ENCODE assay signal across 18 cellular contexts in genomic region chr4:119124314-119124713, GRCh38. TPM values are rescaled to one million over a fixed set of nuclear protein-coding genes. Genes with fewer than 3 reads are reported as not detected.
DNase-seq lines count a peak whose midpoint lies in the region; ATAC-seq and TF ChIP-seq lines count a peak whose summit lies in the region.
"Had no signal": no experiment of that assay in that cellular context is flagged by ENCODE, and none has a peak within 500 bp of the region (broad histone marks: within the 10 kb centered on the region; RNA-seq: fewer than 3 reads in every experiment).

No MANE protein-coding gene starts in this region.

- H3K4me3 Mint-ChIP-seq in T-helper 17 cell: peak overlapping the region; percentile 47
- H3K4me3 Mint-ChIP-seq in activated CD4-positive, alpha-beta memory T cell treated with anti-CD3 and anti-CD28 coated beads for 36 hours: no peak overlapping the region
- H3K4me3 Mint-ChIP-seq: natural killer cell had no signal

- H3K36me3 Mint-ChIP-seq in T-helper 17 cell (ENCODE audit: low read depth): no peaks in the 10 kb centered on the region
- H3K36me3 Mint-ChIP-seq in activated CD4-positive, alpha-beta memory T cell treated with anti-CD3 and anti-CD28 coated beads for 36 hours: no peaks in the 10 kb centered on the region
- H3K36me3 Mint-ChIP-seq: natural killer cell had no signal

- no peak for DNase-seq in GM23248
- no peak for DNase-seq in T-helper 17 cell
- peak; percentile 48 for DNase-seq in fibroblast of mammary gland (ENCODE audit: low read depth)
- DNase-seq in NCI-H1436 (lab: John Stamatoyannopoulos, UW): no peak
- no peak for DNase-seq in PC-3
- no peak for DNase-seq in T1000 (lab: John Stamatoyannopoulos, UW)
- DNase-seq in activated CD4-positive, alpha-beta memory T cell treated with anti-CD3 and anti-CD28 coated beads for 36 hours: no peak
- DNase-seq: activated naive CD4-positive, alpha-beta T cell treated with anti-CD3 and anti-CD28 coated beads, Interleukin-2, amount 50 U/mL, for 16 hours; DMS53; left lung; natural killer cell; NCI-H2081 treated with DMSO at 0.1 percent for 48 hours; SIG-M5; WERI-Rb-1 had no signal

- H3F3A ChIP-seq in GM23248 (ENCODE audit: insufficient read depth): peaks cover 8% of the 10 kb centered on the region; the same call in 1 of the 2 replicates
- no peaks in the 10 kb centered on the region for H3F3A ChIP-seq in PC-3 (ENCODE audit: low read length, unreplicated experiment)

- H2AFZ ChIP-seq in ACC112 (ENCODE audit: low read length, unreplicated experiment) (peak overlapping the region; percentile 93), GM23248 (peak overlapping the region; percentile 63), PC-3 (ENCODE audit: low read length) (no peak overlapping the region)

- no peaks in the 10 kb centered on the region for H4K20me1 ChIP-seq in GM23248 (ENCODE audit: insufficient read depth)
- no peaks in the 10 kb centered on the region for H4K20me1 ChIP-seq in PC-3 (ENCODE audit: low read length)

- ATAC-seq in T-helper 17 cell (peak; percentile 54), PC-3 (no peak)
- ATAC-seq: HCT116, left lung, natural killer cell had no signal

- H3K9me3 Mint-ChIP-seq in activated CD4-positive, alpha-beta memory T cell treated with anti-CD3 and anti-CD28 coated beads for 36 hours: no peaks in the 10 kb centered on the region
- H3K9me3 Mint-ChIP-seq: natural killer cell had no signal

- H3K9me3 ChIP-seq in GM23248 (ENCODE audit: low read depth) (no peaks in the 10 kb centered on the region), T-helper 17 cell (ENCODE audit: control insufficient read depth, low read length, poor library complexity, severe bottlenecking) (no peaks in the 10 kb centered on the region), PC-3 (ENCODE audit: low read length) (no peaks in the 10 kb centered on the region)
- H3K9me3 ChIP-seq: left lung had no signal

- POLR2A ChIA-PET in PC-3 (lab: Charles Lee; ENCODE audit: unreplicated experiment): no interaction called here
- POLR2A ChIA-PET in activated CD4-positive, alpha-beta memory T cell treated with anti-CD3 and anti-CD28 coated beads for 36 hours (lab: Charles Lee): no interaction called here

- TF ChIP-seq CTCF in fibroblast of mammary gland (conservative IDR thresholded peaks at IDR 0.05; ENCODE audit: control insufficient read depth, insufficient read depth, low read depth, low read length): no peak
- no peak for TF ChIP-seq CTCF in PC-3 (conservative IDR thresholded peaks at IDR 0.05; ENCODE audit: low read depth, low read length)

- H3K27ac Mint-ChIP-seq in T-helper 17 cell: no peak overlapping the region
- no peak overlapping the region for H3K27ac Mint-ChIP-seq in activated CD4-positive, alpha-beta memory T cell treated with anti-CD3 and anti-CD28 coated beads for 36 hours
- H3K27ac Mint-ChIP-seq: natural killer cell had no signal

- H3K4me3 ChIP-seq in ACC112 (ENCODE audit: low read depth, low read length) (no peak overlapping the region), GM23248 (no peak overlapping the region), fibroblast of mammary gland (ENCODE audit: control insufficient read depth, low read depth, low read length) (no peak overlapping the region), PC-3 (ENCODE audit: low read length) (no peak overlapping the region)
- H3K4me3 ChIP-seq: cardiac muscle cell, left lung had no signal

- BruUV-seq in PC-3 (replicated peaks; lab: Mats Ljungman, UMichigan): no TSS peak

- H3K79me2 ChIP-seq in ACC112 (ENCODE audit: control insufficient read depth, insufficient read depth, low read length, unreplicated experiment) (no peaks in the 10 kb centered on the region), GM23248 (ENCODE audit: insufficient read depth) (no peaks in the 10 kb centered on the region), PC-3 (ENCODE audit: low read length) (no peaks in the 10 kb centered on the region)

- in situ Hi-C loops in GM23248 (cut with MboI): no loop called here

- H3K4me1 ChIP-seq in ACC112 (ENCODE audit: control insufficient read depth, insufficient read depth, low read length, unreplicated experiment) (peaks cover 11% of the 10 kb centered on the region), GM23248 (ENCODE audit: insufficient read depth) (peaks cover 18% of the 10 kb centered on the region), PC-3 (ENCODE audit: insufficient read depth, low read length) (no peaks in the 10 kb centered on the region)
- H3K4me1 ChIP-seq: left lung had no signal

- H3K4me2 ChIP-seq in GM23248 (ENCODE audit: unreplicated experiment): peak overlapping the region; percentile 22
- no peak overlapping the region for H3K4me2 ChIP-seq in PC-3 (ENCODE audit: low read length)
- H3K4me2 ChIP-seq: KMS-11 had no signal

- peaks cover 8% of the 10 kb centered on the region for H3K4me1 Mint-ChIP-seq in T-helper 17 cell
- H3K4me1 Mint-ChIP-seq in activated CD4-positive, alpha-beta memory T cell treated with anti-CD3 and anti-CD28 coated beads for 36 hours (ENCODE audit: low read depth): peaks cover 8% of the 10 kb centered on the region

- H3K9ac ChIP-seq in GM23248 (no peak overlapping the region), PC-3 (ENCODE audit: low read length) (no peak overlapping the region)
- H3K9ac ChIP-seq: KMS-11 had no signal

- H3K36me3 ChIP-seq in ACC112 (ENCODE audit: insufficient read depth, low read length) (no peaks in the 10 kb centered on the region), GM23248 (ENCODE audit: low read depth) (no peaks in the 10 kb centered on the region), PC-3 (ENCODE audit: low read depth, low read length) (no peaks in the 10 kb centered on the region)
- H3K36me3 ChIP-seq: cardiac muscle cell, left lung, WERI-Rb-1 had no signal

- 85 to 86% methylated on average over 1 of the region's 1 CpG for WGBS in GM23248 (ENCODE audit: low coverage in 1 of 2, low lambda C conversion rate in 2 of 2, missing lambda C conversion rate in 2 of 2), 2 experiments

- CTCF ChIA-PET in PC-3 (lab: Charles Lee): no interaction called here
- CTCF ChIA-PET in activated CD4-positive, alpha-beta memory T cell treated with anti-CD3 and anti-CD28 coated beads for 36 hours (lab: Charles Lee): no interaction called here

- H3K9me2 ChIP-seq in GM23248 (ENCODE audit: insufficient read depth) (no peaks in the 10 kb centered on the region), PC-3 (replicated peaks; ENCODE audit: low read length) (no peaks in the 10 kb centered on the region)

- H3K27ac ChIP-seq in ACC112 (ENCODE audit: low read depth, low read length) (no peak overlapping the region), GM23248 (no peak overlapping the region), PC-3 (ENCODE audit: low read length) (no peak overlapping the region)
- H3K27ac ChIP-seq: cardiac muscle cell, KMS-11, left lung, WERI-Rb-1 had no signal

- no peaks in the 10 kb centered on the region for H3K27me3 Mint-ChIP-seq in T-helper 17 cell
- H3K27me3 Mint-ChIP-seq in activated CD4-positive, alpha-beta memory T cell treated with anti-CD3 and anti-CD28 coated beads for 36 hours: no peaks in the 10 kb centered on the region

- no peaks in the 10 kb centered on the region for H3K27me3 ChIP-seq in ACC112 (ENCODE audit: insufficient read depth, low read length)
- no peaks in the 10 kb centered on the region for H3K27me3 ChIP-seq in GM23248 (replicated peaks; ENCODE audit: insufficient read depth)
- no peaks in the 10 kb centered on the region for H3K27me3 ChIP-seq in PC-3 (ENCODE audit: low read length)
- H3K27me3 ChIP-seq: cardiac muscle cell, left lung had no signal

- intact Hi-C loops in PC-3 (cut with micrococcal nuclease): no loop called here
- intact Hi-C loops in activated CD4-positive, alpha-beta memory T cell treated with anti-CD3 and anti-CD28 coated beads for 36 hours (cut with micrococcal nuclease): no loop called here

RNA-seq across cellular contexts. Expression of gene MYOZ2, which starts 11.3 kb away (rescaled TPM):
- total RNA-seq in GM23248 (2014; rRNA removed; shearing (Covaris generic)): 0.22 TPM in 1 of 2 replicates, not detected in the other
- polyA plus RNA-seq in GM23248 (2016; fragmentation: Nextera tagmentation; extraction: Ambion mirVana): 0.35 and 0.59 TPM in 2 replicates
- total RNA-seq in T-helper 17 cell (not detected), PC-3 (2014; rRNA removed) (not detected in 2 replicates)
- total RNA-seq in activated CD4-positive, alpha-beta memory T cell treated with anti-CD3 and anti-CD28 coated beads for 36 hours: not detected
- total RNA-seq: natural killer cell had no signal
